ENCODE assay signal across 2 cellular contexts in the genomic region with DNA sequence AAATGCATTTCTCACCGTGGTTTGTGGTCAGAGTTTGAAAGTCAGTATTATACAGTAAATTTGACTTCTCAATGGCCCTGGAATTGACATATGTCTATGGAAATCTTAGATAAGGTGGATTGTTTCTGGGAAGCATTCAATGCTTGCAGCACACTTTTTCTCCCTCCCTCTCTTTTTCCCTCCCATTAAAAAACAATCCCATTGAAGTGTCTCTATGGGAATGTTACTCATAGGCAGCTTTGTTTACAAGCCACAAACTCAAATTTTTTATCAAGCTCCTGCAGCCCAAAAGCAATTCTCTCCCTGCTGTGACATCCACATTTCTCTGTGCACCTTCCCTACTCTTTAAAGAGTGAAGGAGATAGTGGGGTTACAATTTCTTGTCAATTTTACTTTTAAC.
TF ChIP-seq lines count a peak whose summit lies in the region.

No MANE protein-coding gene starts in this region.

TF ChIP-seq in GM23338, 12 proteins besides CTCF, POLR2A, EP300 and RAD21:
- TF ChIP-seq EZH2 (IDR thresholded peaks at IDR 0.05; ENCODE audit: low read depth, unreplicated experiment) (no peak), ZNF114 (CRISPR knock-in tag; IDR thresholded peaks at IDR 0.05) (no peak), NANOG (IDR thresholded peaks at IDR 0.05; ENCODE audit: borderline replicate concordance) (no peak), ZNF331 (CRISPR knock-in tag; IDR thresholded peaks at IDR 0.05; ENCODE audit: low read depth) (no peak), STAT1 (IDR thresholded peaks at IDR 0.05; ENCODE audit: unreplicated experiment) (no peak), ETS1 (IDR thresholded peaks at IDR 0.05) (no peak), EZH2phosphoT487 (IDR thresholded peaks at IDR 0.05; ENCODE audit: unreplicated experiment) (no peak)

TF ChIP-seq in H1, 55 proteins besides CTCF, POLR2A, EP300 and RAD21:
- TF ChIP-seq SAP30 (IDR thresholded peaks at IDR 0.05; ENCODE audit: insufficient read depth, insufficient replicate concordance, low read length) (no peak), JUN (IDR thresholded peaks at IDR 0.05; ENCODE audit: low read depth, low read length) (no peak), SIX5 (IDR thresholded peaks at IDR 0.05; ENCODE audit: low read depth, low read length) (no peak), RBBP5 (IDR thresholded peaks at IDR 0.05; ENCODE audit: borderline replicate concordance, low read depth, low read length) (no peak), SP2 (IDR thresholded peaks at IDR 0.05; ENCODE audit: low read length) (no peak), JUND (IDR thresholded peaks at IDR 0.05; ENCODE audit: low read length) (no peak), TAF7 (optimal IDR thresholded peaks at IDR 0.05; ENCODE audit: borderline replicate concordance, low read depth, low read length) (no peak), CEBPB (IDR thresholded peaks at IDR 0.05; ENCODE audit: low read depth, low read length) (no peak), NRF1 (IDR thresholded peaks at IDR 0.05; ENCODE audit: low read depth, low read length) (no peak), BRCA1 (IDR thresholded peaks at IDR 0.05; ENCODE audit: low read depth, low read length) (no peak), CBX8 (IDR thresholded peaks at IDR 0.05; ENCODE audit: borderline replicate concordance, low read depth, low read length) (no peak), ASH2L (IDR thresholded peaks at IDR 0.05; ENCODE audit: low read length) (no peak), SIN3A (conservative IDR thresholded peaks at IDR 0.05 in 1 of 2, IDR thresholded peaks at IDR 0.05 in 1 of 2; ENCODE audit: low read depth in 1 of 2, low read length in 2 of 2) (no peak), KDM5A (IDR thresholded peaks at IDR 0.05; ENCODE audit: low read length) (no peak), RNF2 (IDR thresholded peaks at IDR 0.05; ENCODE audit: borderline replicate concordance, low read depth, low read length, missing control alignments, poor library complexity, severe bottlenecking) (no peak), YY1 (IDR thresholded peaks at IDR 0.05; ENCODE audit: low read depth, low read length) (no peak), BACH1 (IDR thresholded peaks at IDR 0.05; ENCODE audit: low read length) (no peak)
- TF ChIP-seq, protein P1, sequence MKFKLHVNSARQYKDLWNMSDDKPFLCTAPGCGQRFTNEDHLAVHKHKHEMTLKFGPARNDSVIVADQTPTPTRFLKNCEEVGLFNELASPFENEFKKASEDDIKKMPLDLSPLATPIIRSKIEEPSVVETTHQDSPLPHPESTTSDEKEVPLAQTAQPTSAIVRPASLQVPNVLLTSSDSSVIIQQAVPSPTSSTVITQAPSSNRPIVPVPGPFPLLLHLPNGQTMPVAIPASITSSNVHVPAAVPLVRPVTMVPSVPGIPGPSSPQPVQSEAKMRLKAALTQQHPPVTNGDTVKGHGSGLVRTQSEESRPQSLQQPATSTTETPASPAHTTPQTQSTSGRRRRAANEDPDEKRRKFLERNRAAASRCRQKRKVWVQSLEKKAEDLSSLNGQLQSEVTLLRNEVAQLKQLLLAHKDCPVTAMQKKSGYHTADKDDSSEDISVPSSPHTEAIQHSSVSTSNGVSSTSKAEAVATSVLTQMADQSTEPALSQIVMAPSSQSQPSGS (IDR thresholded peaks at IDR 0.05; ENCODE audit: low read length) = no peak
- TF ChIP-seq, protein P2, sequence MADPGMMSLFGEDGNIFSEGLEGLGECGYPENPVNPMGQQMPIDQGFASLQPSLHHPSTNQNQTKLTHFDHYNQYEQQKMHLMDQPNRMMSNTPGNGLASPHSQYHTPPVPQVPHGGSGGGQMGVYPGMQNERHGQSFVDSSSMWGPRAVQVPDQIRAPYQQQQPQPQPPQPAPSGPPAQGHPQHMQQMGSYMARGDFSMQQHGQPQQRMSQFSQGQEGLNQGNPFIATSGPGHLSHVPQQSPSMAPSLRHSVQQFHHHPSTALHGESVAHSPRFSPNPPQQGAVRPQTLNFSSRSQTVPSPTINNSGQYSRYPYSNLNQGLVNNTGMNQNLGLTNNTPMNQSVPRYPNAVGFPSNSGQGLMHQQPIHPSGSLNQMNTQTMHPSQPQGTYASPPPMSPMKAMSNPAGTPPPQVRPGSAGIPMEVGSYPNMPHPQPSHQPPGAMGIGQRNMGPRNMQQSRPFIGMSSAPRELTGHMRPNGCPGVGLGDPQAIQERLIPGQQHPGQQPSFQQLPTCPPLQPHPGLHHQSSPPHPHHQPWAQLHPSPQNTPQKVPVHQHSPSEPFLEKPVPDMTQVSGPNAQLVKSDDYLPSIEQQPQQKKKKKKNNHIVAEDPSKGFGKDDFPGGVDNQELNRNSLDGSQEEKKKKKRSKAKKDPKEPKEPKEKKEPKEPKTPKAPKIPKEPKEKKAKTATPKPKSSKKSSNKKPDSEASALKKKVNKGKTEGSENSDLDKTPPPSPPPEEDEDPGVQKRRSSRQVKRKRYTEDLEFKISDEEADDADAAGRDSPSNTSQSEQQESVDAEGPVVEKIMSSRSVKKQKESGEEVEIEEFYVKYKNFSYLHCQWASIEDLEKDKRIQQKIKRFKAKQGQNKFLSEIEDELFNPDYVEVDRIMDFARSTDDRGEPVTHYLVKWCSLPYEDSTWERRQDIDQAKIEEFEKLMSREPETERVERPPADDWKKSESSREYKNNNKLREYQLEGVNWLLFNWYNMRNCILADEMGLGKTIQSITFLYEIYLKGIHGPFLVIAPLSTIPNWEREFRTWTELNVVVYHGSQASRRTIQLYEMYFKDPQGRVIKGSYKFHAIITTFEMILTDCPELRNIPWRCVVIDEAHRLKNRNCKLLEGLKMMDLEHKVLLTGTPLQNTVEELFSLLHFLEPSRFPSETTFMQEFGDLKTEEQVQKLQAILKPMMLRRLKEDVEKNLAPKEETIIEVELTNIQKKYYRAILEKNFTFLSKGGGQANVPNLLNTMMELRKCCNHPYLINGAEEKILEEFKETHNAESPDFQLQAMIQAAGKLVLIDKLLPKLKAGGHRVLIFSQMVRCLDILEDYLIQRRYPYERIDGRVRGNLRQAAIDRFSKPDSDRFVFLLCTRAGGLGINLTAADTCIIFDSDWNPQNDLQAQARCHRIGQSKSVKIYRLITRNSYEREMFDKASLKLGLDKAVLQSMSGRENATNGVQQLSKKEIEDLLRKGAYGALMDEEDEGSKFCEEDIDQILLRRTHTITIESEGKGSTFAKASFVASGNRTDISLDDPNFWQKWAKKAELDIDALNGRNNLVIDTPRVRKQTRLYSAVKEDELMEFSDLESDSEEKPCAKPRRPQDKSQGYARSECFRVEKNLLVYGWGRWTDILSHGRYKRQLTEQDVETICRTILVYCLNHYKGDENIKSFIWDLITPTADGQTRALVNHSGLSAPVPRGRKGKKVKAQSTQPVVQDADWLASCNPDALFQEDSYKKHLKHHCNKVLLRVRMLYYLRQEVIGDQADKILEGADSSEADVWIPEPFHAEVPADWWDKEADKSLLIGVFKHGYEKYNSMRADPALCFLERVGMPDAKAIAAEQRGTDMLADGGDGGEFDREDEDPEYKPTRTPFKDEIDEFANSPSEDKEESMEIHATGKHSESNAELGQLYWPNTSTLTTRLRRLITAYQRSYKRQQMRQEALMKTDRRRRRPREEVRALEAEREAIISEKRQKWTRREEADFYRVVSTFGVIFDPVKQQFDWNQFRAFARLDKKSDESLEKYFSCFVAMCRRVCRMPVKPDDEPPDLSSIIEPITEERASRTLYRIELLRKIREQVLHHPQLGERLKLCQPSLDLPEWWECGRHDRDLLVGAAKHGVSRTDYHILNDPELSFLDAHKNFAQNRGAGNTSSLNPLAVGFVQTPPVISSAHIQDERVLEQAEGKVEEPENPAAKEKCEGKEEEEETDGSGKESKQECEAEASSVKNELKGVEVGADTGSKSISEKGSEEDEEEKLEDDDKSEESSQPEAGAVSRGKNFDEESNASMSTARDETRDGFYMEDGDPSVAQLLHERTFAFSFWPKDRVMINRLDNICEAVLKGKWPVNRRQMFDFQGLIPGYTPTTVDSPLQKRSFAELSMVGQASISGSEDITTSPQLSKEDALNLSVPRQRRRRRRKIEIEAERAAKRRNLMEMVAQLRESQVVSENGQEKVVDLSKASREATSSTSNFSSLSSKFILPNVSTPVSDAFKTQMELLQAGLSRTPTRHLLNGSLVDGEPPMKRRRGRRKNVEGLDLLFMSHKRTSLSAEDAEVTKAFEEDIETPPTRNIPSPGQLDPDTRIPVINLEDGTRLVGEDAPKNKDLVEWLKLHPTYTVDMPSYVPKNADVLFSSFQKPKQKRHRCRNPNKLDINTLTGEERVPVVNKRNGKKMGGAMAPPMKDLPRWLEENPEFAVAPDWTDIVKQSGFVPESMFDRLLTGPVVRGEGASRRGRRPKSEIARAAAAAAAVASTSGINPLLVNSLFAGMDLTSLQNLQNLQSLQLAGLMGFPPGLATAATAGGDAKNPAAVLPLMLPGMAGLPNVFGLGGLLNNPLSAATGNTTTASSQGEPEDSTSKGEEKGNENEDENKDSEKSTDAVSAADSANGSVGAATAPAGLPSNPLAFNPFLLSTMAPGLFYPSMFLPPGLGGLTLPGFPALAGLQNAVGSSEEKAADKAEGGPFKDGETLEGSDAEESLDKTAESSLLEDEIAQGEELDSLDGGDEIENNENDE (IDR thresholded peaks at IDR 0.05; ENCODE audit: insufficient replicate concordance, low read length) = no peak
